1 cellular context compared by ENCODE assay signal in genomic region chr4:1338752-1339414, GRCh38.
TF ChIP-seq lines count a peak whose summit lies in the region.

No MANE protein-coding gene starts in this region.

TF ChIP-seq in endothelial cell of umbilical vein, 7 proteins besides CTCF, POLR2A, EP300 and RAD21 (continued from another document):
- TF ChIP-seq EZH2 (IDR thresholded peaks at IDR 0.05; ENCODE audit: borderline replicate concordance, low read depth, low read length, severe bottlenecking) (no peak), MYC (IDR thresholded peaks at IDR 0.05; ENCODE audit: low read depth, low read length) (no peak), GATA2 (IDR thresholded peaks at IDR 0.05; ENCODE audit: insufficient read depth, insufficient read length, low read depth, low read length) (no peak), MAX (IDR thresholded peaks at IDR 0.05; ENCODE audit: insufficient read depth, insufficient read length) (no peak)
